8 cellular contexts compared by ENCODE assay signal in genomic region chr17:79915850-79916430, GRCh38.
DNase-seq lines count a peak whose midpoint lies in the region; ATAC-seq and TF ChIP-seq lines count a peak whose summit lies in the region.

No MANE protein-coding gene starts in this region.

- DNase-seq in AG04450 (ENCODE audit: low read depth, low spot score) (no peak), GM10266 (ENCODE audit: extremely low spot score) (no peak), SK-MEL-5 (ENCODE audit: low read depth, low spot score) (peak; percentile 40), iPS-NIHi11 (ENCODE audit: low spot score) (peak; percentile 84), NCI-H82 treated with DMSO at 0.1 percent for 48 hours (lab: John Stamatoyannopoulos, UW; ENCODE audit: unreplicated experiment) (no peak), lower leg skin (ENCODE audit: low spot score in 2 of 2) (no peak)
- DNase-seq in activated CD4-positive, CD25-positive, alpha-beta regulatory T cell (lab: John Stamatoyannopoulos, UW): no peak

- TF ChIP-seq CTCF in AG04450 (IDR thresholded peaks at IDR 0.05; ENCODE audit: low read depth, low read length): peak; percentile 47
- peak; percentile 5 for TF ChIP-seq CTCF in GM10266 (IDR thresholded peaks at IDR 0.05; ENCODE audit: control insufficient read depth, insufficient read depth, low read depth, missing control alignments)
- TF ChIP-seq CTCF in lower leg skin (IDR thresholded peaks at IDR 0.05): no peak

- intact Hi-C loops in lower leg skin (cut with DNase I; ENCODE audit: low total_unique reads): no loop called here

- peaks cover 1% of the 10 kb centered on the region; the same call in 1 of the 2 replicates for H3K9me3 ChIP-seq in AG04450 (ENCODE audit: control insufficient read depth, insufficient read depth, low read length)

- peaks cover 56% of the 10 kb centered on the region for H3K27me3 ChIP-seq in AG04450 (ENCODE audit: control insufficient read depth, insufficient read depth, low read length)

- no peak overlapping the region for H3K27ac ChIP-seq in AG04450 (ENCODE audit: low read depth, low read length)

- CTCF ChIA-PET in AG04450 (lab: Charles Lee): interaction anchor here (0.9 to 1.5 kb wide), 3 partner anchors 75 to 170 kb away, joined by 3 to 6 read pairs (median 4); no protein-coding TSS in a partner anchor

- no peak for ATAC-seq in GM18873 (IDR thresholded peaks at IDR 0.05; ENCODE audit: low FRiP score, unreplicated experiment)

- TF ChIP-seq POLR2A in lower leg skin (IDR thresholded peaks at IDR 0.05): no peak

- in situ Hi-C loops in SK-MEL-5 (cut with HindIII; ENCODE audit: low pct_unique_long_range_greater_than_20kb, low sequenced_read_pairs): no loop called here

- H3K4me3 ChIP-seq in AG04450 (ENCODE audit: low read depth, low read length) (no peak overlapping the region), lower leg skin (ENCODE audit: low read depth, poor library complexity, severe bottlenecking) (no peak overlapping the region)

- POLR2A ChIA-PET in AG04450 (lab: Yijun Ruan, JAX): interaction anchor here (0.6 to 0.9 kb wide), 2 partner anchors 122 to 170 kb away, joined by 5 to 6 read pairs; no protein-coding TSS in a partner anchor

- WGBS in lower leg skin, 2 donors: 33 to 38% methylated on average over 16 to 23 of the region's 23 CpGs

Comparison
In these comparisons a context has a peak if more than half of its experiments do, and no peak if none do; other contexts are left out.
1. DNase-seq: peak in SK-MEL-5 (single experiment) and iPS-NIHi11 (single experiment); none in AG04450 (single experiment), GM10266 (single experiment), NCI-H82 treated with DMSO at 0.1 percent for 48 hours (single experiment), activated CD4-positive, CD25-positive, alpha-beta regulatory T cell (0 of 4) and lower leg skin (0 of 2).
2. CTCF ChIP-seq: peak in AG04450 (single experiment) and GM10266 (single experiment); none in lower leg skin (0 of 3).